19 cellular contexts compared by ENCODE assay signal in the genomic region with DNA sequence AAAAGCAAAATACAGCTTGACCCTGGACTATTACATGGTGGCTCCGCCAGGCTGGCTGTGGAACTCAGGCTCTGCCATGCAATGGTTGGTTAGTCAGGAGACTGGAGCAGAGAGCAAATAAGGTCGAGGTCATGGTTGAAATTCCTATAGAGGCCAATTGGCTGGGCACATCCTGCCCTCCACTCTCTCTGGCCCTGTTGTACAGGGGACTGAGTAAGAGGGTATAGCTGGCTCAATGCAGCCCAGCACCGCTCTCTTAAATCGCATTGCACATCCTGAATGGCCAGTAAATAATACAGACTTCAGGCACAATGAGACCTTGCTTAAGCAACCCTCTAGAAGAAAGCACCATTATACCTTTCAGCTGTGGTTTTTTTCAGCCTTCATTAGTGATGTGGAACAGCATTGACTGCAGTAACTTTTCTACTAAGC. TPM values are rescaled to one million over a fixed set of nuclear protein-coding genes. Genes with fewer than 3 reads are reported as not detected.
DNase-seq lines count a peak whose midpoint lies in the region; ATAC-seq, FAIRE-seq and TF ChIP-seq lines count a peak whose summit lies in the region.
"Had no signal": no experiment of that assay in that cellular context is flagged by ENCODE, and none has a peak within 500 bp of the region (broad histone marks: within the 10 kb centered on the region; RNA-seq: fewer than 3 reads in every experiment).

No MANE protein-coding gene starts in this region.

- H3K4me2 ChIP-seq in OCI-LY7 (ENCODE audit: low read length), result no peak overlapping the region
- H3K4me2 ChIP-seq: A549 had no signal

- FAIRE-seq in kidney (lab: Jason Lieb, UNC), result no peak
- FAIRE-seq: A549 had no signal

- H3K4me1 ChIP-seq in OCI-LY7 (ENCODE audit: insufficient read depth, low read length, poor library complexity, severe bottlenecking), result no peaks in the 10 kb centered on the region
- H3K4me1 ChIP-seq in kidney (ENCODE audit: control insufficient read depth in 1 of 2, insufficient read depth in 1 of 2, low read depth in 1 of 2, low read length in 2 of 2), result peaks cover 21 to 29% of the 10 kb centered on the region in 2 donors
- H3K4me1 ChIP-seq: adrenal gland, gastroesophageal sphincter, parathyroid adenoma, suprapubic skin had no signal

- no peak overlapping the region for H3K9ac ChIP-seq in kidney (ENCODE audit: low read length in 2 of 2)
- H3K9ac ChIP-seq: parathyroid adenoma had no signal

- ATAC-seq in activated CD8-positive, alpha-beta memory T cell treated with anti-CD3 and anti-CD28 coated beads, Interleukin-2, amount 10 ng/mL, durations not matched to agents 7 days and 5 days, result peak; percentile 55
- ATAC-seq in GM19351 (IDR thresholded peaks at IDR 0.05; ENCODE audit: unreplicated experiment), result no peak
- ATAC-seq: A549, gastroesophageal sphincter, left lung, SK-N-SH treated with all-trans-retinoic acid at 6 μM for 48 hours had no signal

- POLR2A ChIA-PET in OCI-LY7 (lab: Charles Lee), result interaction anchor here (0.5 to 1.6 kb wide), 4 partner anchors 24 to 107 kb away, joined by 3 to 4 read pairs (median 3); no protein-coding TSS in a partner anchor

- H3K9me3 ChIP-seq in OCI-LY7 (ENCODE audit: low read length) (no peaks in the 10 kb centered on the region), kidney (ENCODE audit: control insufficient read depth in 1 of 2, low read length in 2 of 2) (no peaks in the 10 kb centered on the region)
- H3K9me3 ChIP-seq: A549, adrenal gland, gastroesophageal sphincter, left lung, suprapubic skin had no signal

- H3K4me3 ChIP-seq in OCI-LY7 (ENCODE audit: low read depth, low read length, poor library complexity, severe bottlenecking), result no peak overlapping the region
- no peak overlapping the region for H3K4me3 ChIP-seq in kidney (ENCODE audit: low read length in 2 of 2)
- H3K4me3 ChIP-seq: A549, adrenal gland, gastroesophageal sphincter, left lung, suprapubic skin had no signal

- no peaks in the 10 kb centered on the region for H3K36me3 ChIP-seq in OCI-LY7 (ENCODE audit: insufficient read depth, low read length)
- H3K36me3 ChIP-seq in kidney (ENCODE audit: control insufficient read depth in 1 of 2, insufficient read depth in 2 of 2, low read length in 2 of 2), result no peaks in the 10 kb centered on the region
- H3K36me3 ChIP-seq: adrenal gland, gastroesophageal sphincter, left lung, suprapubic skin had no signal

- intact Hi-C loops in OCI-LY7 (cut with micrococcal nuclease; ENCODE audit: unreplicated experiment) (no loop called here), kidney (cut with DNase I) (no loop called here), CD14-positive monocyte (cut with micrococcal nuclease) (no loop called here)

- H3K9me3 Mint-ChIP-seq in activated CD8-positive, alpha-beta memory T cell treated with anti-CD3 and anti-CD28 coated beads, Interleukin-2, amount 10 ng/mL, durations not matched to agents 7 days and 5 days (ENCODE audit: low read depth), result no peaks in the 10 kb centered on the region
- no peaks in the 10 kb centered on the region for H3K9me3 Mint-ChIP-seq in stimulated activated naive CD8-positive, alpha-beta T cell treated with anti-CD3 and anti-CD28 coated beads, Interleukin-15, Interleukin-2, amounts not matched to agents 100 ng/mL and 50 ng/mL, for 24 hours
- peaks cover 0 to 2% (median 0%) of the 10 kb centered on the region in 7 donors for H3K9me3 Mint-ChIP-seq in CD14-positive monocyte
- H3K9me3 Mint-ChIP-seq: activated CD4-positive, alpha-beta T cell treated with anti-CD3 and anti-CD28 coated beads, Interleukin-2, amount 10 ng/mL, durations not matched to agents 7 days and 5 days had no signal

- H3K4me1 Mint-ChIP-seq in activated CD8-positive, alpha-beta memory T cell treated with anti-CD3 and anti-CD28 coated beads, Interleukin-2, amount 10 ng/mL, durations not matched to agents 7 days and 5 days, result peaks cover 29% of the 10 kb centered on the region
- H3K4me1 Mint-ChIP-seq in stimulated activated naive CD8-positive, alpha-beta T cell treated with anti-CD3 and anti-CD28 coated beads, Interleukin-15, Interleukin-2, amounts not matched to agents 100 ng/mL and 50 ng/mL, for 24 hours (ENCODE audit: low read depth), result peaks cover 35% of the 10 kb centered on the region
- H3K4me1 Mint-ChIP-seq in CD14-positive monocyte, result peaks cover 20% of the 10 kb centered on the region

- no peak for TF ChIP-seq CTCF in OCI-LY7 (conservative IDR thresholded peaks at IDR 0.05; ENCODE audit: low read length)
- no peak for TF ChIP-seq CTCF in kidney (IDR thresholded peaks at IDR 0.05; ENCODE audit: borderline replicate concordance, extremely low read depth, insufficient read depth)
- TF ChIP-seq CTCF in CD14-positive monocyte (IDR thresholded peaks at IDR 0.05), result no peak

- no peak overlapping the region for H3K4me3 Mint-ChIP-seq in activated CD8-positive, alpha-beta memory T cell treated with anti-CD3 and anti-CD28 coated beads, Interleukin-2, amount 10 ng/mL, durations not matched to agents 7 days and 5 days
- peak overlapping the region; percentile 36 for H3K4me3 Mint-ChIP-seq in stimulated activated naive CD8-positive, alpha-beta T cell treated with anti-CD3 and anti-CD28 coated beads, Interleukin-15, Interleukin-2, amounts not matched to agents 100 ng/mL and 50 ng/mL, for 24 hours
- H3K4me3 Mint-ChIP-seq in CD14-positive monocyte, result no peak overlapping the region
- H3K4me3 Mint-ChIP-seq: activated CD4-positive, alpha-beta T cell treated with anti-CD3 and anti-CD28 coated beads, Interleukin-2, amount 10 ng/mL, durations not matched to agents 7 days and 5 days had no signal

- no peaks in the 10 kb centered on the region for H3K27me3 Mint-ChIP-seq in activated CD8-positive, alpha-beta memory T cell treated with anti-CD3 and anti-CD28 coated beads, Interleukin-2, amount 10 ng/mL, durations not matched to agents 7 days and 5 days
- H3K27me3 Mint-ChIP-seq in stimulated activated naive CD8-positive, alpha-beta T cell treated with anti-CD3 and anti-CD28 coated beads, Interleukin-15, Interleukin-2, amounts not matched to agents 100 ng/mL and 50 ng/mL, for 24 hours, result peaks cover 5% of the 10 kb centered on the region
- peaks cover 0 to 7% (median 4%) of the 10 kb centered on the region in 3 donors for H3K27me3 Mint-ChIP-seq in CD14-positive monocyte (ENCODE audit: low read depth in 3 of 3)
- H3K27me3 Mint-ChIP-seq: activated CD4-positive, alpha-beta T cell treated with anti-CD3 and anti-CD28 coated beads, Interleukin-2, amount 10 ng/mL, durations not matched to agents 7 days and 5 days had no signal

- no peaks in the 10 kb centered on the region for H3K36me3 Mint-ChIP-seq in activated CD8-positive, alpha-beta memory T cell treated with anti-CD3 and anti-CD28 coated beads, Interleukin-2, amount 10 ng/mL, durations not matched to agents 7 days and 5 days
- H3K36me3 Mint-ChIP-seq in stimulated activated naive CD8-positive, alpha-beta T cell treated with anti-CD3 and anti-CD28 coated beads, Interleukin-15, Interleukin-2, amounts not matched to agents 100 ng/mL and 50 ng/mL, for 24 hours (ENCODE audit: low read depth), result no peaks in the 10 kb centered on the region
- H3K36me3 Mint-ChIP-seq in CD14-positive monocyte, result peaks cover 0 to 4% of the 10 kb centered on the region in 2 donors

- no peak for DNase-seq in activated CD8-positive, alpha-beta memory T cell treated with anti-CD3 and anti-CD28 coated beads, Interleukin-2, amount 10 ng/mL, durations not matched to agents 7 days and 5 days
- no peak for DNase-seq in activated CD8-positive, alpha-beta memory T cell treated with anti-CD3 and anti-CD28 coated beads, Interleukin-2, amount 50 U/mL, for 48 hours
- DNase-seq in OCI-LY7 (ENCODE audit: low spot score) (peak; percentile 19), kidney (no peak), CD14-positive monocyte (ENCODE audit: low spot score) (no peak)
- no peak for DNase-seq in stimulated activated CD4-positive, alpha-beta T cell treated with anti-CD3 and anti-CD28 coated beads, Interleukin-4, amount 100 ng/mL, for 1 hour
- DNase-seq: adrenal gland, DMS79, left lung, NCI-H1092 treated with DMSO at 0.1 percent for 48 hours, NCI-H774 had no signal

- no peak overlapping the region for H3K27ac ChIP-seq in OCI-LY7 (ENCODE audit: low read depth, low read length, poor library complexity, severe bottlenecking)
- peak overlapping the region; percentile 77 to 81 for H3K27ac ChIP-seq in kidney (ENCODE audit: low read depth in 2 of 2, low read length in 2 of 2)
- H3K27ac ChIP-seq: A549, adrenal gland, gastroesophageal sphincter, left lung, parathyroid adenoma, suprapubic skin had no signal

- no peaks in the 10 kb centered on the region for H3K79me2 ChIP-seq in OCI-LY7 (ENCODE audit: insufficient read depth, low read depth, low read length)
- H3K79me2 ChIP-seq: parathyroid adenoma had no signal

- H2AFZ ChIP-seq in OCI-LY7 (ENCODE audit: low read length), result no peak overlapping the region
- H2AFZ ChIP-seq: parathyroid adenoma had no signal

- BruUV-seq in OCI-LY7 (replicated peaks; lab: Mats Ljungman, UMichigan), result no TSS peak

- no peaks in the 10 kb centered on the region for H4K20me1 ChIP-seq in OCI-LY7 (ENCODE audit: insufficient read depth, low read length)

- no peaks in the 10 kb centered on the region for H3K9me2 ChIP-seq in OCI-LY7 (ENCODE audit: insufficient read depth, low read length)

- CTCF ChIA-PET in activated CD8-positive, alpha-beta memory T cell treated with anti-CD3 and anti-CD28 coated beads, Interleukin-2, amount 10 ng/mL, durations not matched to agents 7 days and 5 days (lab: Charles Lee), result interaction anchor here (1.0 to 1.6 kb wide), 3 partner anchors 30 to 230 kb away, joined by 3 to 5 read pairs (median 3); no protein-coding TSS in a partner anchor
- CTCF ChIA-PET in OCI-LY7 (lab: Charles Lee; ENCODE audit: unreplicated experiment), result no interaction called here

- H3K27ac Mint-ChIP-seq in activated CD8-positive, alpha-beta memory T cell treated with anti-CD3 and anti-CD28 coated beads, Interleukin-2, amount 10 ng/mL, durations not matched to agents 7 days and 5 days, result peak overlapping the region; percentile 87
- peak overlapping the region; percentile 77 for H3K27ac Mint-ChIP-seq in stimulated activated naive CD8-positive, alpha-beta T cell treated with anti-CD3 and anti-CD28 coated beads, Interleukin-15, Interleukin-2, amounts not matched to agents 100 ng/mL and 50 ng/mL, for 24 hours
- peak overlapping the region in 1 of 7 donors; percentile 26 for H3K27ac Mint-ChIP-seq in CD14-positive monocyte

RNA-seq across cellular contexts. Expression of a gene that starts 59.3 kb away (rescaled TPM):
- 10 to 100 TPM; 42.7 to 44.0 TPM for total RNA-seq in activated CD8-positive, alpha-beta memory T cell treated with anti-CD3 and anti-CD28 coated beads, Interleukin-2, amount 10 ng/mL, durations not matched to agents 7 days and 5 days
- total RNA-seq in OCI-LY7 (2014; rRNA removed; shearing (Covaris generic)), result 26.8 and 28.0 TPM in 2 replicates
- total RNA-seq in OCI-LY7 (2022) (36.0 and 37.7 TPM in 2 replicates), kidney (67.3 TPM)
- polyA plus RNA-seq in kidney (ENCODE audit: insufficient read depth, low read depth, low replicate concordance) (36.6 TPM), CD14-positive monocyte (10 to 100 TPM; 28.1 to 31.1 TPM)
